Comparison of ENCODE assay signal across 13 cellular contexts in genomic region chr1:89815611-89816010, GRCh38. TPM values are rescaled to one million over a fixed set of nuclear protein-coding genes. Genes with fewer than 3 reads are reported as not detected.
DNase-seq lines count a peak whose midpoint lies in the region; ATAC-seq and TF ChIP-seq lines count a peak whose summit lies in the region.
"Had no signal": no experiment of that assay in that cellular context is flagged by ENCODE, and none has a peak within 500 bp of the region (broad histone marks: within the 10 kb centered on the region; RNA-seq: fewer than 3 reads in every experiment).

No MANE protein-coding gene starts in this region.

- H3K4me3 Mint-ChIP-seq in endodermal cell: no peak overlapping the region
- H3K4me3 Mint-ChIP-seq: activated T-cell treated with anti-CD3 and anti-CD28 coated beads, Interleukin-2, amount 50 U/mL, for 72 hours had no signal

- H3K4me1 ChIP-seq in GM23248 (ENCODE audit: insufficient read depth) (peaks cover 11% of the 10 kb centered on the region), endodermal cell (ENCODE audit: control insufficient read depth, insufficient read depth, low read length) (no peaks in the 10 kb centered on the region)
- H3K4me1 ChIP-seq: breast epithelium had no signal

- H3K27me3 ChIP-seq in GM23248 (replicated peaks; ENCODE audit: insufficient read depth): peaks cover 8% of the 10 kb centered on the region
- H3K27me3 ChIP-seq in endodermal cell (ENCODE audit: control insufficient read depth, insufficient read depth, low read length, poor library complexity, severe bottlenecking): peaks cover 97% of the 10 kb centered on the region
- H3K27me3 ChIP-seq: breast epithelium, transverse colon had no signal

- no peak for TF ChIP-seq CTCF in endodermal cell (conservative IDR thresholded peaks at IDR 0.05)

- no peak overlapping the region for H3K27ac Mint-ChIP-seq in endodermal cell
- H3K27ac Mint-ChIP-seq: activated T-cell treated with anti-CD3 and anti-CD28 coated beads, Interleukin-2, amount 50 U/mL, for 72 hours had no signal

- H4K20me1 ChIP-seq in GM23248 (ENCODE audit: insufficient read depth): no peaks in the 10 kb centered on the region

- peak; percentile 76 for ATAC-seq in GM18508 (IDR thresholded peaks at IDR 0.05; ENCODE audit: insufficient read depth, unreplicated experiment)
- ATAC-seq in GM21723 (IDR thresholded peaks at IDR 0.05; ENCODE audit: unreplicated experiment): peak; percentile 56
- peak; percentile 58 for ATAC-seq in HG03571 (IDR thresholded peaks at IDR 0.05; ENCODE audit: unreplicated experiment)
- peak; percentile 7 for ATAC-seq in left lobe of liver
- ATAC-seq: activated T-cell treated with anti-CD3 and anti-CD28 coated beads, Interleukin-2, amount 50 U/mL, for 72 hours had no signal

- no peak for DNase-seq in left lobe of liver (ENCODE audit: low spot score)
- no peak for DNase-seq in GM23248
- no peak for DNase-seq in HK-2 (ENCODE audit: unreplicated experiment)
- no peak for DNase-seq in stimulated activated CD4-positive, alpha-beta T cell treated with anti-CD3 and anti-CD28 coated beads, Interleukin-15, amount 100 ng/mL, for 24 hours
- DNase-seq in endodermal cell: no peak
- DNase-seq: activated T-cell treated with anti-CD3 and anti-CD28 coated beads, Interleukin-2, amount 50 U/mL, for 72 hours; MG63; NK-92 treated with Interleukin-12 subunit alpha and Interleukin-12 subunit beta, amount 100 ng/mL, for 24 hours; transverse colon had no signal

- H3K27ac ChIP-seq in GM23248 (no peak overlapping the region), endodermal cell (ENCODE audit: low read depth, low read length) (no peak overlapping the region)
- H3K27ac ChIP-seq: breast epithelium, transverse colon had no signal

- H3K9me3 ChIP-seq in GM23248 (ENCODE audit: low read depth) (no peaks in the 10 kb centered on the region), endodermal cell (ENCODE audit: control insufficient read depth, low read length) (no peaks in the 10 kb centered on the region)
- H3K9me3 ChIP-seq: breast epithelium, MG63, transverse colon had no signal

- H3K4me2 ChIP-seq in GM23248 (ENCODE audit: unreplicated experiment): no peak overlapping the region

- peaks cover 8% of the 10 kb centered on the region for H3K4me1 Mint-ChIP-seq in endodermal cell

- peaks cover 7% of the 10 kb centered on the region; the same call in 1 of the 2 replicates for H3F3A ChIP-seq in GM23248 (ENCODE audit: insufficient read depth)

- H3K9ac ChIP-seq in GM23248: no peak overlapping the region
- no peak overlapping the region for H3K9ac ChIP-seq in endodermal cell (ENCODE audit: extremely low read depth, low read length, poor library complexity, severe bottlenecking)

- H3K36me3 ChIP-seq in GM23248 (ENCODE audit: low read depth): no peaks in the 10 kb centered on the region
- H3K36me3 ChIP-seq in endodermal cell (ENCODE audit: control insufficient read depth, insufficient read depth, low read length): no peaks in the 10 kb centered on the region
- H3K36me3 ChIP-seq: breast epithelium, MG63, transverse colon had no signal

- in situ Hi-C loops in GM23248 (cut with MboI): no loop called here

- WGBS in GM23248 (ENCODE audit: low coverage in 1 of 2, low lambda C conversion rate in 2 of 2, missing lambda C conversion rate in 2 of 2), 2 experiments: 88 to 91% methylated on average over 5 of the region's 5 CpGs
- WGBS in endodermal cell (ENCODE audit: insufficient coverage in 1 of 2, insufficient read length in 1 of 2), 2 experiments: 84 to 89% methylated on average over 2 to 5 of the region's 5 CpGs

- H3K9me3 Mint-ChIP-seq in endodermal cell: no peaks in the 10 kb centered on the region
- H3K9me3 Mint-ChIP-seq: activated T-cell treated with anti-CD3 and anti-CD28 coated beads, Interleukin-2, amount 50 U/mL, for 72 hours had no signal

- H3K27me3 Mint-ChIP-seq in endodermal cell (ENCODE audit: insufficient read depth): peaks cover 75% of the 10 kb centered on the region

- H3K79me2 ChIP-seq in GM23248 (ENCODE audit: insufficient read depth): no peaks in the 10 kb centered on the region

- H3K9me2 ChIP-seq in GM23248 (ENCODE audit: insufficient read depth): no peaks in the 10 kb centered on the region

- H2AFZ ChIP-seq in GM23248: no peak overlapping the region

- no peak overlapping the region for H3K4me3 ChIP-seq in GM23248
- H3K4me3 ChIP-seq in endodermal cell (ENCODE audit: low read length): no peak overlapping the region
- H3K4me3 ChIP-seq: breast epithelium, MG63, transverse colon had no signal

- H3K36me3 Mint-ChIP-seq in endodermal cell (ENCODE audit: low read depth): no peaks in the 10 kb centered on the region

RNA-seq across cellular contexts. Expression of gene LRRC8D, which starts 5.2 kb away (rescaled TPM):
- total RNA-seq in left lobe of liver (22.1 TPM), endodermal cell (10 to 100 TPM; 23.8 to 33.8 TPM)
- 30.7 and 35.3 TPM in 2 replicates for total RNA-seq in GM23248 (2014; rRNA removed; shearing (Covaris generic))
- polyA plus RNA-seq in GM23248 (2016; fragmentation: Nextera tagmentation; extraction: Ambion mirVana): 29.9 and 30.1 TPM in 2 replicates
- polyA plus RNA-seq in endodermal cell (2013, experiment 1 of 2): 26.5 TPM
- polyA plus RNA-seq in endodermal cell (2013, experiment 2 of 2): 21.1 TPM

Comparison
In these comparisons a context has a peak if more than half of its experiments do, and no peak if none do; other contexts are left out.
1. ATAC-seq: peak in every context shown above with its lines; median percentile 76 in GM18508; 58 in HG03571; 56 in GM21723; 7 in left lobe of liver.